ENCODE assay signal across 26 cellular contexts in the genomic region with DNA sequence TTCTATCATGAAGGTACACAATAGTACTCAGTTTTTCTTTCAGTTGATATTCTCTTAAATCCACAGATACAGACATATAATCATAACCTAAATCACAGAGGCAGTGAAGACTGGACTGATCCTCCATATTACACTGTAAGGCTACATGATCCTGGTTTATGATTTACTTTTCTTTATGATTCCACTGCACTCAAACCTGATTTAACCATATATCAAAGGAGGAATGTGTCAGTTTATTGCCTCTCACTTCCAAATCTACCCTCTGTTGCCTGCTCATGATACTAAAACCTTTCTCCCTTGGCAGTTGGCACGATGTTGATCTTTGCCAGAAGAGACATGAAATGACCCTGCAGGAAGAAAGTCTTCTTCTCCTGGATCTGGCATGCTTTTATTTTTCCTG.
"Had no signal": no experiment of that assay in that cellular context is flagged by ENCODE, and none has a peak within 500 bp of the region (broad histone marks: within the 10 kb centered on the region; RNA-seq: fewer than 3 reads in every experiment).

No MANE protein-coding gene starts in this region.

- H3K27me3 ChIP-seq: ascending aorta, esophagus squamous epithelium, gastroesophageal sphincter, heart right ventricle had no signal

- H3K9me3 ChIP-seq: ascending aorta, esophagus squamous epithelium, gastroesophageal sphincter had no signal

- DNase-seq: activated CD4-positive, alpha-beta memory T cell treated with anti-CD3 and anti-CD28 coated beads for 36 hours; activated CD4-positive, alpha-beta T cell treated with anti-CD3 and anti-CD28 coated beads for 36 hours; activated CD4-positive, alpha-beta T cell treated with anti-CD3 and anti-CD28 coated beads, Interleukin-2, amount 10 ng/mL, durations not matched to agents 24 days and 14 days; activated CD4-positive, CD25-positive, alpha-beta regulatory T cell; activated CD4-positive, CD25-positive, alpha-beta regulatory T cell treated with anti-CD3 and anti-CD28 coated beads, Interleukin-2, amount 50 U/mL, for 72 hours; activated CD8-positive, alpha-beta memory T cell treated with anti-CD3 and anti-CD28 coated beads, Interleukin-2, amount 10 ng/mL, durations not matched to agents 7 days and 5 days; activated CD8-positive, alpha-beta memory T cell treated with anti-CD3 and anti-CD28 coated beads, Interleukin-2, amount 50 U/mL, for 4 hours; activated CD8-positive, alpha-beta T cell treated with anti-CD3 and anti-CD28 coated beads, Interleukin-2, amount 10 ng/mL, durations not matched to agents 7 days and 5 days; activated effector memory CD4-positive, alpha-beta T cell treated with anti-CD3 and anti-CD28 coated beads, Interleukin-2, amount 50 U/mL, for 16 hours; activated naive CD4-positive, alpha-beta T cell treated with anti-CD3 and anti-CD28 coated beads for 36 hours; activated naive CD8-positive, alpha-beta T cell treated with anti-CD3 and anti-CD28 coated beads, Interleukin-2, amount 10 ng/mL, durations not matched to agents 7 days and 5 days; activated T-cell treated with anti-CD3 and anti-CD28 coated beads, Interleukin-2, amount 50 U/mL, for 1 hour; activated T-cell treated with anti-CD3 and anti-CD28 coated beads, Interleukin-2, amount 50 U/mL, for 48 hours; effector CD8-positive, alpha-beta T cell; esophagus squamous epithelium; foreskin melanocyte; heart right ventricle; T-helper 1 cell; T-helper 17 cell; T1000 had no signal

- FAIRE-seq: endometrium, endothelial cell of umbilical vein had no signal

- H3K4me3 ChIP-seq: ascending aorta, esophagus squamous epithelium, gastroesophageal sphincter, heart right ventricle had no signal

- H3K27ac ChIP-seq: ascending aorta, epithelial cell of prostate, esophagus squamous epithelium, gastroesophageal sphincter, heart right ventricle had no signal

- ATAC-seq: activated CD4-positive, alpha-beta T cell treated with anti-CD3 and anti-CD28 coated beads for 36 hours; activated CD8-positive, alpha-beta memory T cell treated with anti-CD3 and anti-CD28 coated beads, Interleukin-2, amount 10 ng/mL, durations not matched to agents 7 days and 5 days; activated CD8-positive, alpha-beta T cell treated with anti-CD3 and anti-CD28 coated beads, Interleukin-2, amount 10 ng/mL, durations not matched to agents 7 days and 5 days; activated naive CD4-positive, alpha-beta T cell treated with anti-CD3 and anti-CD28 coated beads, Interleukin-2, amount 50 U/mL, for 72 hours; gastroesophageal sphincter; heart right ventricle; T-helper 17 cell had no signal

- H3K4me1 ChIP-seq: ascending aorta, esophagus squamous epithelium, gastroesophageal sphincter had no signal

- H3K36me3 ChIP-seq: ascending aorta, esophagus squamous epithelium, gastroesophageal sphincter, heart right ventricle had no signal
